Comparison of ENCODE assay signal across 14 cellular contexts in the genomic region with DNA sequence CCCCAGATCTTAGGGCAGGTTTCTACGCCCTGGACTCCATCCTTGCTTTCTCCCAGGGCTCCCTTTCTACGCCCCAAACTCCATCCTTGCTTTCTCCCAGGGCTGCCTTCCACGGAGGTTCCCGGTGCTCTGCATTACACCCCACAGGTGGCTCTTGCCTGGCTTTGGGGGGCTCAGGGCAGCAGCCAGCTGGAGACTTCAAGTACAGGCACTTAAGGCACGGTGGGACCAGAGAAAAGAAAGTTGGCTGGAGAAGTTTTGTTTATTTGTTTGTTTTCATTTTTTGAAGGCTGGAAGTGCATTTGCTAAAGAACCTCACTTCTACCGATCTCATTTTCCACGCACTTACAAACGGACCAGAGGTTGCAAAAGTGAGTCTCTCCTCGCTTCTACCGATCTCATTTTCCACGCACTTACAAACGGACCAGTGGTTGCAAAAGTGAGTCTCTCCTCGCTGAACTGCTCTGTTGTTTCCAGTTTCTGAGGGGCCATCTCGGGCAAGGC.
DNase-seq lines count a peak whose midpoint lies in the region; ATAC-seq and TF ChIP-seq lines count a peak whose summit lies in the region.
"Had no signal": no experiment of that assay in that cellular context is flagged by ENCODE, and none has a peak within 500 bp of the region (broad histone marks: within the 10 kb centered on the region; RNA-seq: fewer than 3 reads in every experiment).

No MANE protein-coding gene starts in this region.

- peaks cover 3% of the 10 kb centered on the region for H3K27me3 Mint-ChIP-seq in endothelial cell (ENCODE audit: unreplicated experiment)
- H3K27me3 Mint-ChIP-seq in neural progenitor cell (ENCODE audit: insufficient read depth, low read depth): peaks cover 11% of the 10 kb centered on the region

- H3K4me2 ChIP-seq in neural progenitor cell: peak overlapping the region; percentile 75

- H3K4me3 Mint-ChIP-seq in endothelial cell (ENCODE audit: unreplicated experiment) (peak overlapping the region; percentile 79), neural progenitor cell (peak overlapping the region; percentile 57)

- peak overlapping the region; percentile 67 for H3K9ac ChIP-seq in HUES64 (ENCODE audit: low read depth, low read length)
- no peak overlapping the region for H3K9ac ChIP-seq in neural progenitor cell

- H4K20me1 ChIP-seq in neural progenitor cell (ENCODE audit: low read depth): no peaks in the 10 kb centered on the region

- no peak for ATAC-seq in HG03457 (IDR thresholded peaks at IDR 0.05; ENCODE audit: unreplicated experiment)
- ATAC-seq in GM21390 (IDR thresholded peaks at IDR 0.05; ENCODE audit: unreplicated experiment): no peak
- ATAC-seq: left lobe of liver had no signal

- H3K27ac ChIP-seq in ACC112 (ENCODE audit: low read depth, low read length): peak overlapping the region; percentile 92
- peak overlapping the region; percentile 81 for H3K27ac ChIP-seq in HUES64 (ENCODE audit: low read depth, low read length)
- H3K27ac ChIP-seq in neural progenitor cell: peak overlapping the region; percentile 92
- H3K27ac ChIP-seq: neutrophil had no signal

- H3K36me3 ChIP-seq in ACC112 (ENCODE audit: insufficient read depth, low read length) (no peaks in the 10 kb centered on the region), HUES64 (ENCODE audit: insufficient read depth, low read length) (no peaks in the 10 kb centered on the region), neural progenitor cell (no peaks in the 10 kb centered on the region)
- H3K36me3 ChIP-seq: neutrophil had no signal

- peaks cover 43% of the 10 kb centered on the region for H3F3A ChIP-seq in neural progenitor cell (ENCODE audit: low read depth)

- no peak for TF ChIP-seq CTCF in endothelial cell (IDR thresholded peaks at IDR 0.05; ENCODE audit: unreplicated experiment)
- TF ChIP-seq CTCF in neural progenitor cell (IDR thresholded peaks at IDR 0.05): no peak

- H3K9me3 ChIP-seq in HUES64 (ENCODE audit: insufficient read depth, low read depth, low read length) (no peaks in the 10 kb centered on the region), neural progenitor cell (ENCODE audit: low read depth) (no peaks in the 10 kb centered on the region)
- H3K9me3 ChIP-seq: neutrophil had no signal

- H3K27me3 ChIP-seq in ACC112 (ENCODE audit: insufficient read depth, low read length) (no peaks in the 10 kb centered on the region), HUES64 (ENCODE audit: insufficient read depth, low read length) (no peaks in the 10 kb centered on the region), neural progenitor cell (no peaks in the 10 kb centered on the region)
- H3K27me3 ChIP-seq: neutrophil had no signal

- no peak for DNase-seq in endothelial cell (ENCODE audit: low spot score)
- DNase-seq in neural progenitor cell (ENCODE audit: low spot score): no peak
- no peak for DNase-seq in NCI-H524 (lab: John Stamatoyannopoulos, UW)
- no peak for DNase-seq in DMS153 (lab: John Stamatoyannopoulos, UW)
- DNase-seq: activated CD4-positive, alpha-beta T cell treated with anti-CD3 and anti-CD28 coated beads, Interleukin-2, amount 50 U/mL, for 48 hours; anterior cingulate cortex; NCI-H1436; NCI-H510A had no signal

- H3K36me3 Mint-ChIP-seq in endothelial cell (ENCODE audit: low read depth, unreplicated experiment): no peaks in the 10 kb centered on the region
- no peaks in the 10 kb centered on the region for H3K36me3 Mint-ChIP-seq in neural progenitor cell

- no peak overlapping the region for H2AFZ ChIP-seq in ACC112 (ENCODE audit: low read length, unreplicated experiment)
- H2AFZ ChIP-seq in neural progenitor cell (replicated peaks): peak overlapping the region; percentile 66

- WGBS in HUES64: 16% methylated on average over 14 of the region's 14 CpGs

- H3K4me1 Mint-ChIP-seq in endothelial cell (ENCODE audit: unreplicated experiment): peaks cover 30% of the 10 kb centered on the region
- H3K4me1 Mint-ChIP-seq in neural progenitor cell: peaks cover 44% of the 10 kb centered on the region

- H3K9me3 Mint-ChIP-seq in endothelial cell (ENCODE audit: unreplicated experiment) (no peaks in the 10 kb centered on the region), neural progenitor cell (no peaks in the 10 kb centered on the region)

- H3K4me3 ChIP-seq in ACC112 (ENCODE audit: low read depth, low read length) (peak overlapping the region; percentile 56; the same call in 1 of the 2 replicates), HUES64 (ENCODE audit: low read length) (peak overlapping the region; percentile 39), neural progenitor cell (peak overlapping the region; percentile 35)

- H3K27ac Mint-ChIP-seq in endothelial cell (ENCODE audit: unreplicated experiment) (peak overlapping the region; percentile 88), neural progenitor cell (peak overlapping the region; percentile 94)

- H3K79me2 ChIP-seq in ACC112 (ENCODE audit: control insufficient read depth, insufficient read depth, low read length, unreplicated experiment) (peaks cover 5% of the 10 kb centered on the region), neural progenitor cell (ENCODE audit: low read depth) (no peaks in the 10 kb centered on the region)

- peaks cover 54% of the 10 kb centered on the region for H3K4me1 ChIP-seq in ACC112 (ENCODE audit: control insufficient read depth, insufficient read depth, low read length, unreplicated experiment)
- H3K4me1 ChIP-seq in HUES64 (ENCODE audit: insufficient read depth, low read length): peaks cover 42% of the 10 kb centered on the region
- peaks cover 40% of the 10 kb centered on the region for H3K4me1 ChIP-seq in neural progenitor cell
